ENCODE assay signal across 26 cellular contexts in the genomic region with DNA sequence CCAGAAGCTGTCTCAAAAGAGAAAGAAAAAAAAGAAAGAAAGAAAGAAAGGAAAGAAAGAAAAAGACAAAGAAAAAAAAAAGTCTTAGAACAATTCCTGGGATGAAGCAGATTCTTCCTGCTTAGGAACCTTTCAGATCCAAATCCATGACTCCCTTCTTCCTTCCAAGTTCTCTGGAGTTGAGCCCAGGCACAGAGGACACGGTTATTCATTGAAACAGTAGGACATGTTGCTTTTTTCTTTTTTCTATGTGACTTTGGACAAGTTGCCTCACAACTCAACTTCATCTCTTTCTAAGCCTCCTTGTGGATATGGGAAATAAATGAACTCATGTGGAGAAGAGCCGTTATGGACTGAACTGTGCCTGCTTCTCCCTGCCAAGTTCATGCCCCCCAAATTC. TPM values are rescaled to one million over a fixed set of nuclear protein-coding genes. Genes with fewer than 3 reads are reported as not detected.
DNase-seq lines count a peak whose midpoint lies in the region; ATAC-seq, FAIRE-seq and TF ChIP-seq lines count a peak whose summit lies in the region.
"Had no signal": no experiment of that assay in that cellular context is flagged by ENCODE, and none has a peak within 500 bp of the region (broad histone marks: within the 10 kb centered on the region; RNA-seq: fewer than 3 reads in every experiment).

No MANE protein-coding gene starts in this region.

- H3K27ac Mint-ChIP-seq in T-helper 1 cell treated with Interleukin-12 subunit alpha and Interleukin-12 subunit beta and Interleukin-4 antibody, amounts not matched to agents 30 μg/mL and 1 μg/mL, for 36 hours: peak overlapping the region; percentile 41
- H3K27ac Mint-ChIP-seq: CD8-positive, alpha-beta memory T cell; H9; HFFc6 had no signal

- H3K27me3 ChIP-seq in neuronal stem cell (ENCODE audit: control insufficient read depth in 3 of 3, insufficient read depth in 3 of 3, low read depth in 1 of 3, low read length in 3 of 3) (peaks cover 0 to 3% (median 2%) of the 10 kb centered on the region in 3 experiments), hepatocyte (no peaks in the 10 kb centered on the region)

- H3K4me2 ChIP-seq in neuronal stem cell (ENCODE audit: insufficient read depth, low read length, poor library complexity, severe bottlenecking): no peak overlapping the region
- no peak overlapping the region for H3K4me2 ChIP-seq in hepatocyte
- H3K4me2 ChIP-seq: SK-N-SH had no signal

- no peaks in the 10 kb centered on the region for H3K9me2 ChIP-seq in hepatocyte (replicated peaks; ENCODE audit: insufficient read depth)
- H3K9me2 ChIP-seq: SK-N-SH had no signal

- H2AK5ac ChIP-seq in neuronal stem cell (ENCODE audit: low read depth, low read length): no peak overlapping the region

- H2BK5ac ChIP-seq in neuronal stem cell (ENCODE audit: low read length): no peak overlapping the region

- H2BK12ac ChIP-seq in neuronal stem cell (ENCODE audit: low read length): no peak overlapping the region

- no peak overlapping the region for H3K4me3 Mint-ChIP-seq in T-helper 1 cell treated with Interleukin-12 subunit alpha and Interleukin-12 subunit beta and Interleukin-4 antibody, amounts not matched to agents 30 μg/mL and 1 μg/mL, for 36 hours
- H3K4me3 Mint-ChIP-seq: H9, HFFc6 had no signal

- no peaks in the 10 kb centered on the region for H3K36me3 Mint-ChIP-seq in T-helper 1 cell treated with Interleukin-12 subunit alpha and Interleukin-12 subunit beta and Interleukin-4 antibody, amounts not matched to agents 30 μg/mL and 1 μg/mL, for 36 hours (ENCODE audit: low read depth)
- H3K36me3 Mint-ChIP-seq: CD8-positive, alpha-beta memory T cell had no signal

- WGBS in neuronal stem cell (ENCODE audit: extremely low coverage in 2 of 2, insufficient read length in 2 of 2, insufficient replicate concordance in 1 of 2), 2 donors: no CpG with 5 or more reads among the region's 2 CpGs
- WGBS in hepatocyte (ENCODE audit: low lambda C conversion rate, missing lambda C conversion rate): 83% methylated on average over 2 of the region's 2 CpGs

- no peak overlapping the region for H4K8ac ChIP-seq in neuronal stem cell (ENCODE audit: low read depth, low read length)

- H3K79me1 ChIP-seq in neuronal stem cell (ENCODE audit: low read depth, low read length): no peaks in the 10 kb centered on the region

- H3K36me3 ChIP-seq in neuronal stem cell (replicated peaks in 1 of 2; ENCODE audit: control insufficient read depth in 2 of 2, insufficient read depth in 2 of 2, low read length in 2 of 2) (peaks cover 0 to 2% of the 10 kb centered on the region in 2 donors), hepatocyte (replicated peaks; ENCODE audit: insufficient read depth, low read depth) (no peaks in the 10 kb centered on the region)

- no peaks in the 10 kb centered on the region for H4K20me1 ChIP-seq in hepatocyte (ENCODE audit: insufficient read depth, poor library complexity, severe bottlenecking)

- no peak overlapping the region for H3K9ac ChIP-seq in neuronal stem cell (ENCODE audit: low read depth, low read length, poor library complexity)
- H3K9ac ChIP-seq: GM23248, SK-N-SH had no signal

- H3K4me3 ChIP-seq in neuronal stem cell (ENCODE audit: low read length in 2 of 2) (no peak overlapping the region), hepatocyte (no peak overlapping the region)
- H3K4me3 ChIP-seq: GM23248 had no signal

- H2BK15ac ChIP-seq in neuronal stem cell (ENCODE audit: low read length): no peak overlapping the region

- no peak overlapping the region for H3K14ac ChIP-seq in neuronal stem cell (ENCODE audit: low read length)

- no peak for TF ChIP-seq CTCF in hepatocyte (IDR thresholded peaks at IDR 0.05; ENCODE audit: poor library complexity)

- DNase-seq in T-helper 1 cell: no peak
- no peak for DNase-seq in GM18507 (ENCODE audit: extremely low spot score, insufficient read length, low read depth)
- peak; percentile 22 for DNase-seq in cerebellar cortex (ENCODE audit: low spot score)
- peak; percentile 61 for DNase-seq in pons (ENCODE audit: low spot score)
- no peak for DNase-seq in neuronal stem cell (ENCODE audit: low spot score)
- no peak for DNase-seq in hepatocyte (ENCODE audit: low spot score)
- DNase-seq: ACHN; Calu3; CD8-positive, alpha-beta memory T cell; DMS153; GDM1; GM23248; H9; HFFc6; KBM-7; NCI-H1092 treated with DMSO at 0.1 percent for 48 hours; NCI-H1436 treated with DMSO at 0.1 percent for 48 hours; NCI-H1930; NCI-H69; SIG-M5; SK-N-SH had no signal

- no peak for ATAC-seq in HG03196 (IDR thresholded peaks at IDR 0.05; ENCODE audit: unreplicated experiment)
- ATAC-seq: Panc1 had no signal

- no peak overlapping the region for H2AFZ ChIP-seq in neuronal stem cell (ENCODE audit: low read length)
- no peak overlapping the region for H2AFZ ChIP-seq in hepatocyte
- H2AFZ ChIP-seq: GM23248 had no signal

- H2BK120ac ChIP-seq in neuronal stem cell (ENCODE audit: low read depth, low read length): no peak overlapping the region

- H3K23ac ChIP-seq in neuronal stem cell (ENCODE audit: low read depth, low read length, poor library complexity): no peak overlapping the region

- no peak overlapping the region for H3K27ac ChIP-seq in neuronal stem cell (replicated peaks; ENCODE audit: low read length)
- no peak overlapping the region for H3K27ac ChIP-seq in hepatocyte
- H3K27ac ChIP-seq: 22Rv1, GM23248, HL-60 had no signal

- H3K79me2 ChIP-seq in hepatocyte: no peaks in the 10 kb centered on the region

- peak; percentile 51 for FAIRE-seq in GM18507 (lab: Jason Lieb, UNC)

- H3K18ac ChIP-seq in neuronal stem cell (ENCODE audit: low read length): no peak overlapping the region

- no peaks in the 10 kb centered on the region for H3K9me3 Mint-ChIP-seq in T-helper 1 cell treated with Interleukin-12 subunit alpha and Interleukin-12 subunit beta and Interleukin-4 antibody, amounts not matched to agents 30 μg/mL and 1 μg/mL, for 36 hours
- H3K9me3 Mint-ChIP-seq: CD8-positive, alpha-beta memory T cell; HFFc6 had no signal

- H3K4me1 Mint-ChIP-seq in T-helper 1 cell treated with Interleukin-12 subunit alpha and Interleukin-12 subunit beta and Interleukin-4 antibody, amounts not matched to agents 30 μg/mL and 1 μg/mL, for 36 hours (ENCODE audit: low read depth): peaks cover 27% of the 10 kb centered on the region

- H3K4ac ChIP-seq in neuronal stem cell (ENCODE audit: low read length): no peak overlapping the region

- H3K9me3 ChIP-seq in neuronal stem cell (replicated peaks in 1 of 2; ENCODE audit: control insufficient read depth in 2 of 2, insufficient read depth in 1 of 2, low read depth in 1 of 2, low read length in 2 of 2) (peaks cover 0 to 6% of the 10 kb centered on the region in 2 donors), hepatocyte (ENCODE audit: low read depth) (no peaks in the 10 kb centered on the region)
- H3K9me3 ChIP-seq: SK-N-SH had no signal

- H3K4me1 ChIP-seq in neuronal stem cell (ENCODE audit: control insufficient read depth in 2 of 2, insufficient read depth in 1 of 2, low read depth in 1 of 2, low read length in 2 of 2) (peaks cover 9 to 12% of the 10 kb centered on the region in 2 donors), hepatocyte (ENCODE audit: insufficient read depth) (peaks cover 13% of the 10 kb centered on the region)

- H4K91ac ChIP-seq in neuronal stem cell (ENCODE audit: low read depth, low read length, poor library complexity): no peak overlapping the region

- no peaks in the 10 kb centered on the region for H3K27me3 Mint-ChIP-seq in T-helper 1 cell treated with Interleukin-12 subunit alpha and Interleukin-12 subunit beta and Interleukin-4 antibody, amounts not matched to agents 30 μg/mL and 1 μg/mL, for 36 hours (ENCODE audit: low read depth)

RNA-seq across cellular contexts. Expression of a gene that starts 14.7 kb away (rescaled TPM):
- polyA plus RNA-seq in neuronal stem cell (2013, experiment 1 of 2): 0.01 TPM
- polyA plus RNA-seq in neuronal stem cell (2013, experiment 2 of 2): 0.01 TPM
- total RNA-seq in hepatocyte: not detected in 2 replicates
- not detected in 2 replicates for polyA plus RNA-seq in hepatocyte
- total RNA-seq: Calu3, GM23248 had no signal
- polyA plus RNA-seq: CD8-positive, alpha-beta memory T cell had no signal

RNA-seq across cellular contexts. Expression of a gene that starts 29.1 kb away (rescaled TPM):
- 57.1 TPM for polyA plus RNA-seq in neuronal stem cell (2013, experiment 1 of 2)
- 54.7 TPM for polyA plus RNA-seq in neuronal stem cell (2013, experiment 2 of 2)
- 20.6 TPM in 2 replicates for total RNA-seq in hepatocyte
- polyA plus RNA-seq in hepatocyte: 39.6 and 45.2 TPM in 2 replicates

Comparison
In these comparisons a context has a peak if more than half of its experiments do, and no peak if none do; other contexts are left out.
1. DNase-seq: peak in cerebellar cortex (single experiment) and pons (single experiment); none in T-helper 1 cell (0 of 5), GM18507 (single experiment), neuronal stem cell (single experiment) and hepatocyte (single experiment).